19 cellular contexts compared by ENCODE assay signal in genomic region chr4:69568787-69569186, GRCh38.
"Had no signal": no experiment of that assay in that cellular context is flagged by ENCODE, and none has a peak within 500 bp of the region (broad histone marks: within the 10 kb centered on the region; RNA-seq: fewer than 3 reads in every experiment).

No MANE protein-coding gene starts in this region.

- H3K9ac ChIP-seq: SK-N-SH had no signal

- H3K27ac ChIP-seq: HL-60, RWPE1 had no signal

- H3K4me2 ChIP-seq: SK-N-SH had no signal

- H3K9me3 ChIP-seq: SK-N-SH had no signal

- FAIRE-seq: HTR-8/SVneo had no signal

- DNase-seq: KBM-7, MV-4-11, NCI-H1048, NCI-H1105, NCI-H1417 treated with DMSO at 0.1 percent for 48 hours, NCI-H146, NCI-H1694 treated with DMSO at 0.1 percent for 48 hours, NCI-H1930, NCI-H2081, NCI-H2107, NCI-H2227 treated with DMSO at 0.1 percent for 48 hours, NCI-H524 treated with DMSO at 0.1 percent for 48 hours, NCI-H69, NCI-H774, SHP77, SK-N-SH had no signal
